Comparison of ENCODE assay signal across 8 cellular contexts in genomic region chr10:104127411-104127810, GRCh38. TPM values are rescaled to one million over a fixed set of nuclear protein-coding genes. Genes with fewer than 3 reads are reported as not detected.
A peak's percentile ranks its signal among the peaks of the same experiment; 100 is the strongest.
DNase-seq lines count a peak whose midpoint lies in the region; ATAC-seq, FAIRE-seq and TF ChIP-seq lines count a peak whose summit lies in the region.

No MANE protein-coding gene starts in this region.

- peaks cover 6% of the 10 kb centered on the region for H3K4me1 Mint-ChIP-seq in T-helper 17 cell

- no peak overlapping the region for H3K4me3 Mint-ChIP-seq in T-helper 17 cell

- no peak for TF ChIP-seq POLR2A in H54 (IDR thresholded peaks at IDR 0.05; ENCODE audit: low read depth, low read length)

- peaks cover 14% of the 10 kb centered on the region for H3K27me3 Mint-ChIP-seq in T-helper 17 cell

- no peak overlapping the region for H3K27ac Mint-ChIP-seq in T-helper 17 cell

- DNase-seq in D341Med (ENCODE audit: low spot score), result peak; percentile 46
- DNase-seq in H54 (ENCODE audit: insufficient read length, low spot score), result no peak
- no peak for DNase-seq in T-helper 17 cell
- DNase-seq in left kidney (ENCODE audit: low read depth, low spot score), result peak; percentile 27
- DNase-seq in NOMO-1 treated with dmso at 0.1 percent for 144 hours (lab: John Stamatoyannopoulos, UW; ENCODE audit: unreplicated experiment), result no peak
- no peak for DNase-seq in H4 (ENCODE audit: low spot score)
- DNase-seq in NCI-H2029 treated with DMSO at 0.1 percent for 48 hours (lab: John Stamatoyannopoulos, UW), result no peak

- H3K9me3 ChIP-seq in T-helper 17 cell (ENCODE audit: control insufficient read depth, low read length, poor library complexity, severe bottlenecking), result no peaks in the 10 kb centered on the region

- FAIRE-seq in H54 (lab: Jason Lieb, UNC), result peak; percentile 15

- H3K36me3 Mint-ChIP-seq in T-helper 17 cell (ENCODE audit: low read depth), result no peaks in the 10 kb centered on the region

- ATAC-seq in T-helper 17 cell (peak; percentile 42), HG03159 (IDR thresholded peaks at IDR 0.05; ENCODE audit: unreplicated experiment) (no peak)

RNA-seq across cellular contexts. Expression of gene SFR1, which starts 5.4 kb away (rescaled TPM):
- total RNA-seq in T-helper 17 cell, result 10 to 100 TPM; 10.9 to 16.3 TPM
- 8.9 and 9.3 TPM in 2 replicates for total RNA-seq in H4 (2014; rRNA removed; shearing (Covaris generic))

RNA-seq across cellular contexts. Expression of gene COL17A1, which starts 41.7 kb away (rescaled TPM):
- total RNA-seq in T-helper 17 cell, result not detected
- not detected in 2 replicates for total RNA-seq in H4 (2014; rRNA removed; shearing (Covaris generic))

Comparison
In these comparisons a context has a peak if more than half of its experiments do, and no peak if none do; other contexts are left out.
1. DNase-seq: peak in D341Med (single experiment) and left kidney (single experiment); none in H54 (single experiment), T-helper 17 cell (0 of 3), NOMO-1 treated with dmso at 0.1 percent for 144 hours (single experiment), H4 (single experiment) and NCI-H2029 treated with DMSO at 0.1 percent for 48 hours (single experiment).